ENCODE assay signal across 28 cellular contexts in genomic region chr11:16833026-16833425, GRCh38.
"Had no signal": no experiment of that assay in that cellular context is flagged by ENCODE, and none has a peak within 500 bp of the region (broad histone marks: within the 10 kb centered on the region; RNA-seq: fewer than 3 reads in every experiment).

No MANE protein-coding gene starts in this region.

- H3K4me3 Mint-ChIP-seq: activated CD8-positive, alpha-beta T cell treated with anti-CD3 and anti-CD28 coated beads for 36 hours; activated naive CD8-positive, alpha-beta T cell treated with anti-CD3 and anti-CD28 coated beads, Interleukin-2, amount 50 U/mL, for 24 hours; activated T-helper 1 cell treated with anti-CD3 and anti-CD28 coated beads, Interleukin-12 subunit alpha, Interleukin-12 subunit beta, Interleukin-2, Interleukin-4 antibody, amounts not matched to agents 30 ng/mL and 10 ng/mL and 1 ng/mL, durations not matched to agents 14 hours and 24 hours and 36 hours; central memory CD8-positive, alpha-beta T cell; T-cell had no signal

- H3K9me3 ChIP-seq: ascending aorta, body of pancreas had no signal

- H3K4me1 Mint-ChIP-seq: central memory CD8-positive, alpha-beta T cell; T-cell had no signal

- H3K9me3 Mint-ChIP-seq: activated CD8-positive, alpha-beta T cell treated with anti-CD3 and anti-CD28 coated beads for 36 hours; activated naive CD4-positive, alpha-beta T cell treated with anti-CD3 and anti-CD28 coated beads, Interleukin-2, amount 50 U/mL, for 72 hours; activated naive CD8-positive, alpha-beta T cell treated with anti-CD3 and anti-CD28 coated beads, Interleukin-2, amount 50 U/mL, for 24 hours; activated T-helper 1 cell treated with anti-CD3 and anti-CD28 coated beads, Interleukin-12 subunit alpha, Interleukin-12 subunit beta, Interleukin-2, Interleukin-4 antibody, amounts not matched to agents 30 ng/mL and 10 ng/mL and 1 ng/mL, durations not matched to agents 14 hours and 24 hours and 36 hours; central memory CD8-positive, alpha-beta T cell; T-cell had no signal

- H3K27ac Mint-ChIP-seq: activated CD8-positive, alpha-beta T cell treated with anti-CD3 and anti-CD28 coated beads for 36 hours; activated naive CD8-positive, alpha-beta T cell treated with anti-CD3 and anti-CD28 coated beads, Interleukin-2, amount 50 U/mL, for 24 hours; activated T-helper 1 cell treated with anti-CD3 and anti-CD28 coated beads, Interleukin-12 subunit alpha, Interleukin-12 subunit beta, Interleukin-2, Interleukin-4 antibody, amounts not matched to agents 30 ng/mL and 10 ng/mL and 1 ng/mL, durations not matched to agents 14 hours and 24 hours and 36 hours; T-cell had no signal

- H3K4me1 ChIP-seq: ascending aorta, body of pancreas had no signal

- H3K36me3 ChIP-seq: ascending aorta had no signal

- H3K27me3 ChIP-seq: ascending aorta, body of pancreas had no signal

- DNase-seq: activated CD4-positive, alpha-beta T cell treated with anti-CD3 and anti-CD28 coated beads for 4 hours; activated CD4-positive, CD25-positive, alpha-beta regulatory T cell; activated CD8-positive, alpha-beta memory T cell treated with anti-CD3 and anti-CD28 coated beads, Interleukin-2, amount 50 U/mL, for 4 hours; activated CD8-positive, alpha-beta T cell treated with anti-CD3 and anti-CD28 coated beads for 36 hours; activated effector memory CD4-positive, alpha-beta T cell treated with anti-CD3 and anti-CD28 coated beads, Interleukin-2, amount 50 U/mL, for 16 hours; activated naive CD4-positive, alpha-beta T cell treated with Interleukin-2 at 50 U/mL for 16 hours; activated naive CD8-positive, alpha-beta T cell treated with anti-CD3 and anti-CD28 coated beads, Interleukin-2, amount 50 U/mL, for 24 hours; amniotic stem cell; body of pancreas; KBM-7; NCI-H1092; NCI-H1417; NCI-H1930; NCI-H2107; NCI-H446 treated with DMSO at 0.1 percent for 48 hours; NCI-H524 treated with DMSO at 0.1 percent for 48 hours; NCI-H82; OCI-M1; RPMI8226; T-cell had no signal

- ATAC-seq: activated CD8-positive, alpha-beta T cell treated with anti-CD3 and anti-CD28 coated beads for 36 hours; activated naive CD4-positive, alpha-beta T cell treated with anti-CD3 and anti-CD28 coated beads, Interleukin-2, amount 50 U/mL, for 72 hours; activated naive CD8-positive, alpha-beta T cell treated with anti-CD3 and anti-CD28 coated beads, Interleukin-2, amount 50 U/mL, for 24 hours; body of pancreas; Panc1; Right ventricle myocardium inferior; T-cell had no signal

- H3K4me3 ChIP-seq: ascending aorta, body of pancreas, SK-N-MC had no signal

- H3K27me3 Mint-ChIP-seq: activated CD8-positive, alpha-beta T cell treated with anti-CD3 and anti-CD28 coated beads for 36 hours; central memory CD8-positive, alpha-beta T cell; T-cell had no signal

- H3K27ac ChIP-seq: ascending aorta, body of pancreas, VCaP had no signal
